8 cellular contexts compared by ENCODE assay signal in the genomic region with DNA sequence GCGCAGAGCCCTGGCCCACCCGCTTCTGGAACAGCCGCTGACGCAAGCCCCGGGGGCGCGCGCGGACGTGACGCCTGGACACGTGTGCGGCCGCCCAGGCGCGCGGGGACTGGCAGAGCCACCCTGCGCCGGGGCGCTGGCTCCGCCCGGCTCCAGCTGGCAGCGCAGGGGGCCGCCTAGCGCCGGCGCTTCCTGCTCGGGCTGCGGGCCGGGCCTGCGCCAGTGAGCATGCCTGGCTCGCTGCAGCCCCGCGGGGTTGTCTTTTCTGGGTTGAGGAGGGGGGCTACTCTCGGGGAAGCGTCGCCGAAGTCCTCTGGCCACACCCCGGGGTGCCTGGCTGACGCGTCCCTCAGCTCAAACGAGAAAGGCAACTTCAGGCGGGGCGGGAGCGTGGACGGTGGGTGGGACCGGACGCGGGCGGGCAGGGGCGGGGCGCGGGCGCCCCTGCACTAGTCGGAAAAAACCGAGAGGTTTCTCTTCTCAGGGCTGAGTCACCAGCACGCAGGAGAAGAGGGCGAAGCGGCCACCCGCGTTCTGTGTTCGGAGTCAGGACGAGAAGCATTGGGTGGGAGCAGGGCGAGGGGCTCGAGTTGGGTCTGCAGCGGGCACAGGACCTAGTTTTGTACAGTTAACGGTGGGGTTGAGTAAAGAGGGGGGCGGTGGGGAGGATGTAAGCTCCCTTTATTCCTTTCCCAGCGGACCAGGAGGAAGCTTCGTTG. TPM values are rescaled to one million over a fixed set of nuclear protein-coding genes. Genes with fewer than 3 reads are reported as not detected.
DNase-seq lines count a peak whose midpoint lies in the region; ATAC-seq and TF ChIP-seq lines count a peak whose summit lies in the region.

A gene with protein sequence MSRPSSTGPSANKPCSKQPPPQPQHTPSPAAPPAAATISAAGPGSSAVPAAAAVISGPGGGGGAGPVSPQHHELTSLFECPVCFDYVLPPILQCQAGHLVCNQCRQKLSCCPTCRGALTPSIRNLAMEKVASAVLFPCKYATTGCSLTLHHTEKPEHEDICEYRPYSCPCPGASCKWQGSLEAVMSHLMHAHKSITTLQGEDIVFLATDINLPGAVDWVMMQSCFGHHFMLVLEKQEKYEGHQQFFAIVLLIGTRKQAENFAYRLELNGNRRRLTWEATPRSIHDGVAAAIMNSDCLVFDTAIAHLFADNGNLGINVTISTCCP (minus strand): TSS at position 48 of the 719 bp plus-strand sequence. CDS start 320 bp downstream, outside the sequence.

- H3K27ac Mint-ChIP-seq in activated T-helper 1 cell treated with anti-CD3 and anti-CD28 coated beads, Interleukin-12 subunit alpha, Interleukin-12 subunit beta, Interleukin-2, Interleukin-4 antibody, amounts not matched to agents 30 ng/mL and 10 ng/mL and 1 ng/mL, durations not matched to agents 14 hours and 24 hours and 36 hours: peak within 1 kb of the TSS; percentile 100
- H3K27ac Mint-ChIP-seq in naive thymus-derived CD8-positive, alpha-beta T cell: peak within 1 kb of the TSS; percentile 98 to 100 (median 100)
- H3K27ac Mint-ChIP-seq in stimulated activated naive B cell treated with anti-CD40 and anti-IgM and Interleukin-4, amounts not matched to agents 10 μg/mL and 1 μg/mL and 100 μg/mL, for 72 hours: peak within 1 kb of the TSS; percentile 100

- peak within 1 kb of the TSS; percentile 88 for H3K27ac ChIP-seq in KMS-11

- TF ChIP-seq CTCF in KMS-11 (conservative IDR thresholded peaks at IDR 0.05; ENCODE audit: low read depth, low read length): no peak

- H3K4me2 ChIP-seq in KMS-11: peak within 1 kb of the TSS; percentile 94

- peak within 1 kb of the TSS; percentile 76 for H2AFZ ChIP-seq in KMS-11 (ENCODE audit: low read depth)

- no peaks in the 10 kb centered on the region; the same call in 1 of the 2 replicates for H3K36me3 ChIP-seq in KMS-11 (ENCODE audit: insufficient read depth)

- no peaks in the 10 kb centered on the region for H3K27me3 ChIP-seq in KMS-11 (ENCODE audit: insufficient read depth, low read depth)

- peaks cover 64% of the 10 kb centered on the region for H3K4me1 Mint-ChIP-seq in activated T-helper 1 cell treated with anti-CD3 and anti-CD28 coated beads, Interleukin-12 subunit alpha, Interleukin-12 subunit beta, Interleukin-2, Interleukin-4 antibody, amounts not matched to agents 30 ng/mL and 10 ng/mL and 1 ng/mL, durations not matched to agents 14 hours and 24 hours and 36 hours (ENCODE audit: low read depth)
- H3K4me1 Mint-ChIP-seq in naive thymus-derived CD8-positive, alpha-beta T cell: peaks cover 14 to 53% (median 47%) of the 10 kb centered on the region in 4 donors
- H3K4me1 Mint-ChIP-seq in stimulated activated naive B cell treated with anti-CD40 and anti-IgM and Interleukin-4, amounts not matched to agents 10 μg/mL and 1 μg/mL and 100 μg/mL, for 72 hours: peaks cover 32 to 59% of the 10 kb centered on the region in 2 donors

- peaks cover 19% of the 10 kb centered on the region for H4K20me1 ChIP-seq in KMS-11 (ENCODE audit: insufficient read depth)

- H3K36me3 Mint-ChIP-seq in activated T-helper 1 cell treated with anti-CD3 and anti-CD28 coated beads, Interleukin-12 subunit alpha, Interleukin-12 subunit beta, Interleukin-2, Interleukin-4 antibody, amounts not matched to agents 30 ng/mL and 10 ng/mL and 1 ng/mL, durations not matched to agents 14 hours and 24 hours and 36 hours (ENCODE audit: low read depth): peaks cover 45% of the 10 kb centered on the region
- H3K36me3 Mint-ChIP-seq in naive thymus-derived CD8-positive, alpha-beta T cell: peaks cover 0 to 3% (median 0%) of the 10 kb centered on the region in 3 donors
- peaks cover 30 to 50% of the 10 kb centered on the region in 2 donors for H3K36me3 Mint-ChIP-seq in stimulated activated naive B cell treated with anti-CD40 and anti-IgM and Interleukin-4, amounts not matched to agents 10 μg/mL and 1 μg/mL and 100 μg/mL, for 72 hours

- peaks cover 56% of the 10 kb centered on the region for H3K79me2 ChIP-seq in KMS-11 (ENCODE audit: insufficient read depth, low read depth)

- peak within 1 kb of the TSS; percentile 87 for H3K9ac ChIP-seq in KMS-11

- no peaks in the 10 kb centered on the region for H3K27me3 Mint-ChIP-seq in activated T-helper 1 cell treated with anti-CD3 and anti-CD28 coated beads, Interleukin-12 subunit alpha, Interleukin-12 subunit beta, Interleukin-2, Interleukin-4 antibody, amounts not matched to agents 30 ng/mL and 10 ng/mL and 1 ng/mL, durations not matched to agents 14 hours and 24 hours and 36 hours (ENCODE audit: insufficient read depth)
- no peaks in the 10 kb centered on the region for H3K27me3 Mint-ChIP-seq in naive thymus-derived CD8-positive, alpha-beta T cell
- no peaks in the 10 kb centered on the region for H3K27me3 Mint-ChIP-seq in stimulated activated naive B cell treated with anti-CD40 and anti-IgM and Interleukin-4, amounts not matched to agents 10 μg/mL and 1 μg/mL and 100 μg/mL, for 72 hours

- peaks cover 71% of the 10 kb centered on the region for H3K4me1 ChIP-seq in KMS-11 (ENCODE audit: low read depth, poor library complexity, severe bottlenecking)

- DNase-seq in DMS79 (lab: John Stamatoyannopoulos, UW) (peak; percentile 69), RPMI7951 (ENCODE audit: low read depth) (peak; percentile 95), fibroblast of gingiva (ENCODE audit: low read depth) (peak; percentile 97)
- DNase-seq in activated T-helper 1 cell treated with anti-CD3 and anti-CD28 coated beads, Interleukin-12 subunit alpha, Interleukin-12 subunit beta, Interleukin-2, Interleukin-4 antibody, amounts not matched to agents 30 ng/mL and 10 ng/mL and 1 ng/mL, durations not matched to agents 14 hours and 24 hours and 36 hours (ENCODE audit: low spot score): peak; percentile 90
- DNase-seq in naive thymus-derived CD8-positive, alpha-beta T cell: peak; percentile 89 to 96 (median 93)
- DNase-seq in stimulated activated naive B cell treated with anti-CD40 and anti-IgM and Interleukin-4, amounts not matched to agents 10 μg/mL and 1 μg/mL and 100 μg/mL, for 72 hours: peak; percentile 88

- peak; percentile 57 for ATAC-seq in GM21723 (IDR thresholded peaks at IDR 0.05; ENCODE audit: unreplicated experiment)
- peak; percentile 82 to 86 for ATAC-seq in naive thymus-derived CD8-positive, alpha-beta T cell
- ATAC-seq in stimulated activated naive B cell treated with anti-CD40 and anti-IgM and Interleukin-4, amounts not matched to agents 10 μg/mL and 1 μg/mL and 100 μg/mL, for 72 hours (replicated peaks): peak; percentile 61 to 67

- H3K4me3 Mint-ChIP-seq in activated T-helper 1 cell treated with anti-CD3 and anti-CD28 coated beads, Interleukin-12 subunit alpha, Interleukin-12 subunit beta, Interleukin-2, Interleukin-4 antibody, amounts not matched to agents 30 ng/mL and 10 ng/mL and 1 ng/mL, durations not matched to agents 14 hours and 24 hours and 36 hours: peak within 1 kb of the TSS; percentile 99
- H3K4me3 Mint-ChIP-seq in naive thymus-derived CD8-positive, alpha-beta T cell: peak within 1 kb of the TSS; percentile 94 to 100 (median 99)
- H3K4me3 Mint-ChIP-seq in stimulated activated naive B cell treated with anti-CD40 and anti-IgM and Interleukin-4, amounts not matched to agents 10 μg/mL and 1 μg/mL and 100 μg/mL, for 72 hours: peak within 1 kb of the TSS; percentile 96 to 100

- H3K9me3 Mint-ChIP-seq in activated T-helper 1 cell treated with anti-CD3 and anti-CD28 coated beads, Interleukin-12 subunit alpha, Interleukin-12 subunit beta, Interleukin-2, Interleukin-4 antibody, amounts not matched to agents 30 ng/mL and 10 ng/mL and 1 ng/mL, durations not matched to agents 14 hours and 24 hours and 36 hours: no peaks in the 10 kb centered on the region
- no peaks in the 10 kb centered on the region for H3K9me3 Mint-ChIP-seq in naive thymus-derived CD8-positive, alpha-beta T cell
- no peaks in the 10 kb centered on the region for H3K9me3 Mint-ChIP-seq in stimulated activated naive B cell treated with anti-CD40 and anti-IgM and Interleukin-4, amounts not matched to agents 10 μg/mL and 1 μg/mL and 100 μg/mL, for 72 hours

- POLR2A ChIA-PET in naive thymus-derived CD8-positive, alpha-beta T cell (lab: Charles Lee): interaction anchor here (0.6 to 4.1 kb wide), 24 partner anchors 8 to 1505 kb away, joined by 3 to 55 read pairs (median 6); a partner anchor contains a TSS

- intact Hi-C loops in activated T-helper 1 cell treated with anti-CD3 and anti-CD28 coated beads, Interleukin-12 subunit alpha, Interleukin-12 subunit beta, Interleukin-2, Interleukin-4 antibody, amounts not matched to agents 30 ng/mL and 10 ng/mL and 1 ng/mL, durations not matched to agents 14 hours and 24 hours and 36 hours (cut with micrococcal nuclease): loop anchor here (1.0 to 10.0 kb wide), 9 partner anchors 60 to 1509 kb away; a partner anchor contains a TSS

- peak within 1 kb of the TSS; percentile 93 for H3K4me3 ChIP-seq in KMS-11 (IDR thresholded peaks at IDR 0.05; ENCODE audit: insufficient read depth, low read depth, low read length)

RNA-seq across cellular contexts. Expression of the gene that starts here (rescaled TPM):
- 21.9 and 26.7 TPM in 2 replicates for total RNA-seq in RPMI7951 (2014; rRNA removed; shearing (Covaris generic))
- 175 and 177 TPM in 2 replicates for total RNA-seq in activated T-helper 1 cell treated with anti-CD3 and anti-CD28 coated beads, Interleukin-12 subunit alpha, Interleukin-12 subunit beta, Interleukin-2, Interleukin-4 antibody, amounts not matched to agents 30 ng/mL and 10 ng/mL and 1 ng/mL, durations not matched to agents 14 hours and 24 hours and 36 hours
- 10 to 100 TPM; 16.9 to 18.4 TPM for total RNA-seq in naive thymus-derived CD8-positive, alpha-beta T cell
- polyA plus RNA-seq in naive thymus-derived CD8-positive, alpha-beta T cell: 10 to 100 TPM; 10.9 to 20.5 (median 20.3) TPM

Comparison
In these comparisons a context has a peak if more than half of its experiments do, and no peak if none do; other contexts are left out.
1. Peak in every context shown above with its lines: DNase-seq, ATAC-seq, H3K4me3 ChIP-seq and H3K27ac ChIP-seq.